6 cellular contexts compared by ENCODE assay signal in the genomic region with DNA sequence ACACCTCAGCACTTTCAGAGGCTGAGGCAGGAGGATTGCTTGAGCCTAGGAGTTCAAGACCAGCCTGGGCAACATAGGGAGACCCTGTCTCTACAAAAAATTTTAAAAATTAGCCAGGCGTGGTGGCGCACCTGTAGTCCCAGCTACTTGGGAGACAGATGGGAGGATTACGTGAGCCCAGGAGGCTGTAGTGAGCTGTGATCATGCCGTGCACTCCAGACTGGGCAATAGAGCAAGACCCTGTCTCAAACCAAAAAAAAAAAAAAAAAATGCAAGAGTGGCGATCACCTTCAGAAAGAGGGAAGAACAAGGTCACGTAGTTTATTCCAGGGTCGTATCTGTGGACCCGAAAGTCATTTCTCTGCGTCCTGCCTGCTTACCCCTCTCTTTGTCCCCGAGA. TPM values are rescaled to one million over a fixed set of nuclear protein-coding genes. Genes with fewer than 3 reads are reported as not detected.
"Had no signal": no experiment of that assay in that cellular context is flagged by ENCODE, and none has a peak within 500 bp of the region (broad histone marks: within the 10 kb centered on the region; RNA-seq: fewer than 3 reads in every experiment).

No MANE protein-coding gene starts in this region.

RNA-seq across cellular contexts. Expression of a gene that starts 16.6 kb away (rescaled TPM):
- total RNA-seq: LHCN-M2, MCF 10A, NCI-H460, Peyer's patch, Right ventricle myocardium inferior, SJCRH30 had no signal
